ENCODE assay signal across 2 cellular contexts in genomic region chr16:86909359-86910145, GRCh38.
TF ChIP-seq lines count a peak whose summit lies in the region.

No MANE protein-coding gene starts in this region.

TF ChIP-seq in HEK293, 187 proteins besides CTCF, POLR2A, EP300 and RAD21 (continued from another document and continues in another):
- TF ChIP-seq ZNF274 (IDR thresholded peaks at IDR 0.05; ENCODE audit: low read length) (no peak), ZNF274 (tag by site-specific recombination; IDR thresholded peaks at IDR 0.05; ENCODE audit: borderline replicate concordance) (peak; percentile 23; the same call in 1 of the 2 replicates), BCL11B (tag by site-specific recombination; IDR thresholded peaks at IDR 0.05; ENCODE audit: low read depth) (no peak), ZNF280D (tag by site-specific recombination; IDR thresholded peaks at IDR 0.05) (no peak), ZSCAN4 (tag by site-specific recombination; IDR thresholded peaks at IDR 0.05) (peak; percentile 92), ZSCAN5A (tag by site-specific recombination; IDR thresholded peaks at IDR 0.05) (no peak), ZNF202 (tag by site-specific recombination; IDR thresholded peaks at IDR 0.05; ENCODE audit: borderline replicate concordance) (no peak), ZNF791 (tag by site-specific recombination; IDR thresholded peaks at IDR 0.05) (0 out of 2 replicates have a peak, but pooled peaks have one; percentile 15), ZNF169 (tag by site-specific recombination; IDR thresholded peaks at IDR 0.05) (no peak), ZNF639 (tag by site-specific recombination; IDR thresholded peaks at IDR 0.05) (no peak)

TF ChIP-seq in IMR-90, 13 proteins besides CTCF, POLR2A, EP300 and RAD21 (continued from another document):
- TF ChIP-seq SMC3 (IDR thresholded peaks at IDR 0.05; ENCODE audit: low read depth, low read length) (no peak), MXI1 (IDR thresholded peaks at IDR 0.05; ENCODE audit: borderline replicate concordance, low read depth, low read length) (no peak), MAFK (IDR thresholded peaks at IDR 0.05; ENCODE audit: low read depth, low read length) (no peak), RFX5 (IDR thresholded peaks at IDR 0.05; ENCODE audit: low read depth, low read length) (no peak)
